ENCODE assay signal across 8 cellular contexts in genomic region chr3:150763841-150764483, GRCh38. TPM values are rescaled to one million over a fixed set of nuclear protein-coding genes. Genes with fewer than 3 reads are reported as not detected.
A peak's percentile ranks its signal among the peaks of the same experiment; 100 is the strongest.
DNase-seq lines count a peak whose midpoint lies in the region; ATAC-seq and TF ChIP-seq lines count a peak whose summit lies in the region.

No MANE protein-coding gene starts in this region.

- peak overlapping the region; percentile 36 for H3K9ac ChIP-seq in endodermal cell (ENCODE audit: extremely low read depth, low read length, poor library complexity, severe bottlenecking)
- peak overlapping the region; percentile 68 to 94 for H3K9ac ChIP-seq in stomach smooth muscle (ENCODE audit: low read length in 2 of 2)

- H3K27me3 ChIP-seq in endodermal cell (ENCODE audit: control insufficient read depth, insufficient read depth, low read length, poor library complexity, severe bottlenecking) (peaks cover 4% of the 10 kb centered on the region), stomach smooth muscle (ENCODE audit: control insufficient read depth in 1 of 2, insufficient read depth in 2 of 2, low read length in 2 of 2) (no peaks in the 10 kb centered on the region)

- intact Hi-C loops in activated CD4-positive, alpha-beta T cell treated with anti-CD3 and anti-CD28 coated beads, Interleukin-2, amount 10 ng/mL, durations not matched to agents 24 days and 14 days (cut with micrococcal nuclease): loop anchor here (1.0 to 5.0 kb wide), 12 partner anchors 20 to 1503 kb away; partner anchors contain the start of genes EIF2A, ERICH6, MBNL1 and SELENOT

- H3K9me3 ChIP-seq in endodermal cell (ENCODE audit: control insufficient read depth, low read length): no peaks in the 10 kb centered on the region
- no peaks in the 10 kb centered on the region for H3K9me3 ChIP-seq in stomach smooth muscle (ENCODE audit: control insufficient read depth in 2 of 2, low read length in 2 of 2)

- no peaks in the 10 kb centered on the region for H3K4me1 ChIP-seq in endodermal cell (ENCODE audit: control insufficient read depth, insufficient read depth, low read length)
- H3K4me1 ChIP-seq in stomach smooth muscle (ENCODE audit: control insufficient read depth, insufficient read depth, low read length): peaks cover 11% of the 10 kb centered on the region

- peak; percentile 66 for TF ChIP-seq CTCF in endodermal cell (conservative IDR thresholded peaks at IDR 0.05)

- H3K4me3 ChIP-seq in endodermal cell (ENCODE audit: low read length) (peak overlapping the region; percentile 88), stomach smooth muscle (ENCODE audit: low read length in 2 of 2) (peak overlapping the region; percentile 63 to 94)

- 3 to 9% methylated on average over 21 to 26 of the region's 27 CpGs for WGBS in endodermal cell (ENCODE audit: insufficient coverage in 1 of 2, insufficient read length in 1 of 2), 2 experiments

- ATAC-seq in HG02588 (IDR thresholded peaks at IDR 0.05; ENCODE audit: unreplicated experiment): peak; percentile 9

- H3K27me3 Mint-ChIP-seq in activated CD4-positive, alpha-beta T cell treated with anti-CD3 and anti-CD28 coated beads, Interleukin-2, amount 10 ng/mL, durations not matched to agents 24 days and 14 days: no peaks in the 10 kb centered on the region
- peaks cover 10% of the 10 kb centered on the region for H3K27me3 Mint-ChIP-seq in endodermal cell (ENCODE audit: insufficient read depth)

- H3K27ac ChIP-seq in endodermal cell (ENCODE audit: low read depth, low read length) (peak overlapping the region; percentile 79), stomach smooth muscle (ENCODE audit: low read length) (peak overlapping the region; percentile 96)

- H3K36me3 ChIP-seq in endodermal cell (ENCODE audit: control insufficient read depth, insufficient read depth, low read length) (peaks cover 5% of the 10 kb centered on the region), stomach smooth muscle (ENCODE audit: control insufficient read depth in 2 of 2, insufficient read depth in 2 of 2, low read length in 2 of 2) (no peaks in the 10 kb centered on the region)

- H3K27ac Mint-ChIP-seq in activated CD4-positive, alpha-beta T cell treated with anti-CD3 and anti-CD28 coated beads, Interleukin-2, amount 10 ng/mL, durations not matched to agents 24 days and 14 days: peak overlapping the region; percentile 100
- peak overlapping the region; percentile 92 for H3K27ac Mint-ChIP-seq in endodermal cell

- H3K4me1 Mint-ChIP-seq in activated CD4-positive, alpha-beta T cell treated with anti-CD3 and anti-CD28 coated beads, Interleukin-2, amount 10 ng/mL, durations not matched to agents 24 days and 14 days: peaks cover 49% of the 10 kb centered on the region
- peaks cover 35% of the 10 kb centered on the region for H3K4me1 Mint-ChIP-seq in endodermal cell

- peak overlapping the region; percentile 99 for H3K4me3 Mint-ChIP-seq in activated CD4-positive, alpha-beta T cell treated with anti-CD3 and anti-CD28 coated beads, Interleukin-2, amount 10 ng/mL, durations not matched to agents 24 days and 14 days
- H3K4me3 Mint-ChIP-seq in endodermal cell: peak overlapping the region; percentile 84

- peaks cover 39% of the 10 kb centered on the region for H3K36me3 Mint-ChIP-seq in activated CD4-positive, alpha-beta T cell treated with anti-CD3 and anti-CD28 coated beads, Interleukin-2, amount 10 ng/mL, durations not matched to agents 24 days and 14 days (ENCODE audit: low read depth)
- no peaks in the 10 kb centered on the region for H3K36me3 Mint-ChIP-seq in endodermal cell (ENCODE audit: low read depth)

- peak; percentile 42 for DNase-seq in activated T-cell treated with anti-CD3 and anti-CD28 coated beads for 1 hour (ENCODE audit: low read depth)
- DNase-seq in activated T-cell treated with anti-CD3 and anti-CD28 coated beads, Interleukin-2, amount 50 U/mL, for 1 hour: no peak
- DNase-seq in NCI-H146 (lab: John Stamatoyannopoulos, UW): peak; percentile 82
- peak; percentile 85 for DNase-seq in activated CD4-positive, alpha-beta T cell treated with anti-CD3 and anti-CD28 coated beads, Interleukin-2, amount 10 ng/mL, durations not matched to agents 24 days and 14 days
- DNase-seq in endodermal cell: peak; percentile 85
- peak; percentile 86 for DNase-seq in medulla oblongata (ENCODE audit: extremely low spot score)

- H3K9me3 Mint-ChIP-seq in activated CD4-positive, alpha-beta T cell treated with anti-CD3 and anti-CD28 coated beads, Interleukin-2, amount 10 ng/mL, durations not matched to agents 24 days and 14 days: no peaks in the 10 kb centered on the region
- H3K9me3 Mint-ChIP-seq in endodermal cell: no peaks in the 10 kb centered on the region

RNA-seq across cellular contexts. Expression of gene SIAH2, which starts 1.0 kb away (rescaled TPM):
- 130 and 133 TPM in 2 replicates for total RNA-seq in activated CD4-positive, alpha-beta T cell treated with anti-CD3 and anti-CD28 coated beads, Interleukin-2, amount 10 ng/mL, durations not matched to agents 24 days and 14 days
- 10 to 100 TPM; 15.6 to 19.2 TPM for total RNA-seq in endodermal cell
- 14.4 TPM for polyA plus RNA-seq in endodermal cell (2013, experiment 1 of 2)
- polyA plus RNA-seq in endodermal cell (2013, experiment 2 of 2): 12.8 TPM
